11 cellular contexts compared by ENCODE assay signal in genomic region chr15:82159922-82160321, GRCh38.
DNase-seq lines count a peak whose midpoint lies in the region; ATAC-seq, FAIRE-seq and TF ChIP-seq lines count a peak whose summit lies in the region.
"Had no signal": no experiment of that assay in that cellular context is flagged by ENCODE, and none has a peak within 500 bp of the region (broad histone marks: within the 10 kb centered on the region; RNA-seq: fewer than 3 reads in every experiment).

No MANE protein-coding gene starts in this region.

- H3K9ac ChIP-seq in astrocyte (ENCODE audit: low read length): no peak overlapping the region

- DNase-seq in HFFc6 (peak; percentile 100), astrocyte (ENCODE audit: low read depth) (peak; percentile 99), glomerular visceral epithelial cell (ENCODE audit: extremely low spot score) (peak; percentile 81), stromal cell of bone marrow (ENCODE audit: low read depth) (peak; percentile 96), putamen (ENCODE audit: low spot score) (no peak), lower lobe of right lung (no peak)
- DNase-seq: activated CD4-positive, alpha-beta T cell treated with anti-CD3 and anti-CD28 coated beads, Interleukin-2, amount 50 U/mL, for 48 hours; activated naive CD8-positive, alpha-beta T cell treated with anti-CD3 and anti-CD28 coated beads, Interleukin-2, amount 10 ng/mL, durations not matched to agents 7 days and 5 days; GF-D8 had no signal

- H3K36me3 Mint-ChIP-seq in HFFc6 (ENCODE audit: low read depth): peaks cover 40% of the 10 kb centered on the region
- H3K36me3 Mint-ChIP-seq in astrocyte (ENCODE audit: low read depth, unreplicated experiment): peaks cover 18% of the 10 kb centered on the region

- H3K4me1 Mint-ChIP-seq in HFFc6 (ENCODE audit: low read depth) (peaks cover 31% of the 10 kb centered on the region), astrocyte (ENCODE audit: low read depth, unreplicated experiment) (peaks cover 27% of the 10 kb centered on the region)
- H3K4me1 Mint-ChIP-seq: activated naive CD8-positive, alpha-beta T cell treated with anti-CD3 and anti-CD28 coated beads, Interleukin-2, amount 10 ng/mL, durations not matched to agents 7 days and 5 days had no signal

- H3K79me2 ChIP-seq in astrocyte (ENCODE audit: insufficient read depth, low read length): no peaks in the 10 kb centered on the region

- TF ChIP-seq CTCF in HFFc6 (IDR thresholded peaks at IDR 0.05): no peak
- TF ChIP-seq CTCF in astrocyte (IDR thresholded peaks at IDR 0.05; ENCODE audit: insufficient read depth, low read depth, low read length): no peak
- TF ChIP-seq CTCF in lower lobe of right lung (IDR thresholded peaks at IDR 0.05): no peak

- H3K27ac Mint-ChIP-seq in HFFc6 (peak overlapping the region; percentile 94), astrocyte (ENCODE audit: unreplicated experiment) (peak overlapping the region; percentile 98)
- H3K27ac Mint-ChIP-seq: activated naive CD8-positive, alpha-beta T cell treated with anti-CD3 and anti-CD28 coated beads, Interleukin-2, amount 10 ng/mL, durations not matched to agents 7 days and 5 days had no signal

- H3K4me2 ChIP-seq in astrocyte (ENCODE audit: low read length): no peak overlapping the region

- H3K36me3 ChIP-seq in astrocyte (ENCODE audit: insufficient read depth, low read length) (no peaks in the 10 kb centered on the region), lower lobe of right lung (peaks cover 54% of the 10 kb centered on the region)

- FAIRE-seq in astrocyte (lab: Jason Lieb, UNC): peak; percentile 100

- no peak overlapping the region for H2AFZ ChIP-seq in astrocyte (ENCODE audit: low read depth, low read length)

- no peak for ATAC-seq in HG02981 (IDR thresholded peaks at IDR 0.05; ENCODE audit: unreplicated experiment)
- ATAC-seq in lower lobe of right lung: no peak
- ATAC-seq: gastroesophageal sphincter had no signal

- H4K20me1 ChIP-seq in astrocyte (ENCODE audit: insufficient read depth, low read length): no peaks in the 10 kb centered on the region

- H3K9me3 ChIP-seq in astrocyte (ENCODE audit: insufficient read depth, low read depth, low read length) (no peaks in the 10 kb centered on the region), lower lobe of right lung (no peaks in the 10 kb centered on the region)
- H3K9me3 ChIP-seq: gastroesophageal sphincter had no signal

- H3K27ac ChIP-seq in astrocyte (ENCODE audit: low read depth, low read length) (peak overlapping the region; percentile 91), lower lobe of right lung (no peak overlapping the region)
- H3K27ac ChIP-seq: gastroesophageal sphincter had no signal

- H3K4me3 Mint-ChIP-seq in HFFc6 (peak overlapping the region; percentile 53), astrocyte (ENCODE audit: unreplicated experiment) (peak overlapping the region; percentile 18)
- H3K4me3 Mint-ChIP-seq: activated naive CD8-positive, alpha-beta T cell treated with anti-CD3 and anti-CD28 coated beads, Interleukin-2, amount 10 ng/mL, durations not matched to agents 7 days and 5 days had no signal

- H3K4me1 ChIP-seq in astrocyte (ENCODE audit: insufficient read depth, low read length) (peaks cover 5% of the 10 kb centered on the region), lower lobe of right lung (no peaks in the 10 kb centered on the region)
- H3K4me1 ChIP-seq: gastroesophageal sphincter had no signal

- H3K27me3 Mint-ChIP-seq in HFFc6 (ENCODE audit: insufficient read depth) (peaks cover 2% of the 10 kb centered on the region), astrocyte (ENCODE audit: low read depth, unreplicated experiment) (no peaks in the 10 kb centered on the region)
- H3K27me3 Mint-ChIP-seq: activated naive CD8-positive, alpha-beta T cell treated with anti-CD3 and anti-CD28 coated beads, Interleukin-2, amount 10 ng/mL, durations not matched to agents 7 days and 5 days had no signal

- intact Hi-C loops in lower lobe of right lung (cut with DNase I): no loop called here

- H3K9me3 Mint-ChIP-seq in HFFc6: no peaks in the 10 kb centered on the region
- no peaks in the 10 kb centered on the region for H3K9me3 Mint-ChIP-seq in astrocyte (ENCODE audit: unreplicated experiment)
- H3K9me3 Mint-ChIP-seq: activated naive CD8-positive, alpha-beta T cell treated with anti-CD3 and anti-CD28 coated beads, Interleukin-2, amount 10 ng/mL, durations not matched to agents 7 days and 5 days had no signal

- H3K27me3 ChIP-seq in astrocyte (ENCODE audit: insufficient read depth, low read length): no peaks in the 10 kb centered on the region
- no peaks in the 10 kb centered on the region for H3K27me3 ChIP-seq in lower lobe of right lung (ENCODE audit: low read depth)
- H3K27me3 ChIP-seq: gastroesophageal sphincter had no signal

- H3K4me3 ChIP-seq in astrocyte (ENCODE audit: insufficient read depth, low read depth, low read length) (no peak overlapping the region), lower lobe of right lung (no peak overlapping the region)
- H3K4me3 ChIP-seq: gastroesophageal sphincter had no signal

Comparison
In these comparisons a context has a peak if more than half of its experiments do, and no peak if none do; other contexts are left out.
1. DNase-seq: peak in HFFc6 (single experiment), astrocyte (single experiment), glomerular visceral epithelial cell (single experiment) and stromal cell of bone marrow (single experiment); none in putamen (single experiment) and lower lobe of right lung (single experiment).